ENCODE assay signal across 16 cellular contexts in the genomic region with DNA sequence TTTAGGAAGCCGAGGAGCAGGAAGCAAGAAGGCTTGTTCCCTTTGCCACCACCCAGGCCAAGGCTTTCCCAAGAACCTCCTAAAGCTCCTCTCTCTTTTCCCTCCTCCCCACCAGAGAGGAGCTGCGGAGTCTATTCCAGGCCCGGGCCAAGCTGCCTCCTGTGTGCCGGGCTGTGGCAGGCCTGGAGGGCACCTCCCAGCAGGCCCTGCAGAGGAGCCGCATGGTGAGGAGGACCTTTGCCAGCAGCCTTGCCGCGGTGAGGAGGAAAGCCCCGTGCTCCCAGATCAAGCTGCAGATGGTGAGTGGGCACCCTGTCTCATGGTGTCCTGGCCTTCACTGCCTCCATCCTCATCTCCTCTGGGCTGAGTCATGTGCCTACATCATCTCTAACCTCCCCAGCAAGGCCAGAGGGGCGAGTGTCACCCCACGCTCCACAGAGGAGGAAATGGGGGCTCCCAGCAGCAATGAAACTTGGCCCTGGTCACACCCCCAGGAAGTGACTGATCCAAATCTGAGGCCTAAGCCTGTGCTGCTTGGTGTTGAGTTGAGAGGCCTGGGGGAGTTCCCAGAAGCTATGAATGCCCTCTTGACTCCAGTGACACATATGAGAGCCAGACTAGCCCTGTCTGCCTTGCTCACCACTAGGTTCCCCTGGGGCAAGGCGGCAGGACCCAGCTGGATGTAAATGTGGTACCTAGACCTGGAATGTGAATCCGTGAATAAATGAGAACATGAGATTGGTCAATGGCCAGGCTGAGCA.
DNase-seq lines count a peak whose midpoint lies in the region; ATAC-seq and TF ChIP-seq lines count a peak whose summit lies in the region.
"Had no signal": no experiment of that assay in that cellular context is flagged by ENCODE, and none has a peak within 500 bp of the region (broad histone marks: within the 10 kb centered on the region; RNA-seq: fewer than 3 reads in every experiment).

No MANE protein-coding gene starts in this region.

- H3K4me3 ChIP-seq in neuronal stem cell (ENCODE audit: low read length in 2 of 2) (peak overlapping the region in 1 of 2 donors; percentile 32), transverse colon (no peak overlapping the region), PC-3 (ENCODE audit: low read length) (no peak overlapping the region)
- H3K4me3 ChIP-seq: smooth muscle cell, tibial artery had no signal

- H2AFZ ChIP-seq in neuronal stem cell (ENCODE audit: low read length) (no peak overlapping the region), PC-3 (ENCODE audit: low read length) (no peak overlapping the region)

- H3K4me3 Mint-ChIP-seq in activated CD4-positive, alpha-beta T cell treated with anti-CD3 and anti-CD28 coated beads, Interleukin-2, amount 10 ng/mL, durations not matched to agents 24 days and 14 days = no peak overlapping the region
- no peak overlapping the region for H3K4me3 Mint-ChIP-seq in activated CD8-positive, alpha-beta T cell treated with anti-CD3 and anti-CD28 coated beads, Interleukin-2, amount 10 ng/mL, durations not matched to agents 7 days and 5 days

- no peaks in the 10 kb centered on the region for H3K79me2 ChIP-seq in PC-3 (ENCODE audit: low read length)

- peak; percentile 59 for DNase-seq in activated CD4-positive, alpha-beta T cell treated with anti-CD3 and anti-CD28 coated beads, Interleukin-2, amount 10 ng/mL, durations not matched to agents 24 days and 14 days
- DNase-seq in activated CD4-positive, alpha-beta T cell treated with anti-CD3 and anti-CD28 coated beads for 4 hours = no peak
- peak; percentile 30 for DNase-seq in activated CD8-positive, alpha-beta T cell treated with anti-CD3 and anti-CD28 coated beads, Interleukin-2, amount 10 ng/mL, durations not matched to agents 7 days and 5 days
- no peak for DNase-seq in neuronal stem cell (ENCODE audit: low spot score)
- DNase-seq in transverse colon = no peak
- no peak for DNase-seq in PC-3
- DNase-seq: effector CD4-positive, alpha-beta T cell; mesenchymal stem cell; NCI-H1417 treated with DMSO at 0.1 percent for 48 hours; NCI-H69; occipital lobe; Right ventricle myocardium superior; tibial artery had no signal

- WGBS in neuronal stem cell (ENCODE audit: extremely low coverage in 2 of 2, insufficient read length in 2 of 2, insufficient replicate concordance in 1 of 2), 2 donors = no CpG with 5 or more reads among the region's 12 CpGs
- 73 to 100% methylated on average over 1 to 9 of the region's 12 CpGs for WGBS in transverse colon (ENCODE audit: low coverage in 1 of 2), 2 donors

- no peak overlapping the region for H2BK12ac ChIP-seq in neuronal stem cell (ENCODE audit: low read length)

- peak; percentile 45 for ATAC-seq in GM21717 (IDR thresholded peaks at IDR 0.05; ENCODE audit: unreplicated experiment)
- ATAC-seq in activated CD8-positive, alpha-beta T cell treated with anti-CD3 and anti-CD28 coated beads, Interleukin-2, amount 10 ng/mL, durations not matched to agents 7 days and 5 days = no peak
- ATAC-seq in GM18517 (IDR thresholded peaks at IDR 0.05; ENCODE audit: unreplicated experiment) = no peak
- ATAC-seq in PC-3 = no peak

- H3K9ac ChIP-seq in neuronal stem cell (ENCODE audit: low read depth, low read length, poor library complexity) = no peak overlapping the region
- H3K9ac ChIP-seq in PC-3 (ENCODE audit: low read length) = no peak overlapping the region

- TF ChIP-seq CTCF in transverse colon (IDR thresholded peaks at IDR 0.05) (no peak), PC-3 (conservative IDR thresholded peaks at IDR 0.05; ENCODE audit: low read depth, low read length) (no peak)

- no peaks in the 10 kb centered on the region for H4K20me1 ChIP-seq in PC-3 (ENCODE audit: low read length)

- H3K9me3 Mint-ChIP-seq in activated CD4-positive, alpha-beta T cell treated with anti-CD3 and anti-CD28 coated beads, Interleukin-2, amount 10 ng/mL, durations not matched to agents 24 days and 14 days = no peaks in the 10 kb centered on the region
- no peaks in the 10 kb centered on the region for H3K9me3 Mint-ChIP-seq in activated CD8-positive, alpha-beta T cell treated with anti-CD3 and anti-CD28 coated beads, Interleukin-2, amount 10 ng/mL, durations not matched to agents 7 days and 5 days (ENCODE audit: insufficient read depth)

- H3K4me1 ChIP-seq in neuronal stem cell (ENCODE audit: control insufficient read depth in 2 of 2, insufficient read depth in 1 of 2, low read depth in 1 of 2, low read length in 2 of 2) = peaks cover 0 to 3% of the 10 kb centered on the region in 2 donors
- H3K4me1 ChIP-seq in transverse colon = no peaks in the 10 kb centered on the region
- H3K4me1 ChIP-seq in PC-3 (ENCODE audit: insufficient read depth, low read length) = no peaks in the 10 kb centered on the region
- H3K4me1 ChIP-seq: tibial artery had no signal

- H3K23ac ChIP-seq in neuronal stem cell (ENCODE audit: low read depth, low read length, poor library complexity) = peak overlapping the region; percentile 26

- H2BK5ac ChIP-seq in neuronal stem cell (ENCODE audit: low read length) = no peak overlapping the region

- no peaks in the 10 kb centered on the region for H3K27me3 Mint-ChIP-seq in activated CD4-positive, alpha-beta T cell treated with anti-CD3 and anti-CD28 coated beads, Interleukin-2, amount 10 ng/mL, durations not matched to agents 24 days and 14 days
- no peaks in the 10 kb centered on the region for H3K27me3 Mint-ChIP-seq in activated CD8-positive, alpha-beta T cell treated with anti-CD3 and anti-CD28 coated beads, Interleukin-2, amount 10 ng/mL, durations not matched to agents 7 days and 5 days (ENCODE audit: low read depth)

- H3F3A ChIP-seq in PC-3 (ENCODE audit: low read length, unreplicated experiment) = no peaks in the 10 kb centered on the region

- H2BK15ac ChIP-seq in neuronal stem cell (ENCODE audit: low read length) = no peak overlapping the region

- no TSS peak for BruUV-seq in PC-3 (replicated peaks; lab: Mats Ljungman, UMichigan)

- peak overlapping the region; percentile 28 for H3K14ac ChIP-seq in neuronal stem cell (ENCODE audit: low read length)

- peaks cover 2% of the 10 kb centered on the region for H3K4me1 Mint-ChIP-seq in activated CD4-positive, alpha-beta T cell treated with anti-CD3 and anti-CD28 coated beads, Interleukin-2, amount 10 ng/mL, durations not matched to agents 24 days and 14 days
- H3K4me1 Mint-ChIP-seq in activated CD8-positive, alpha-beta T cell treated with anti-CD3 and anti-CD28 coated beads, Interleukin-2, amount 10 ng/mL, durations not matched to agents 7 days and 5 days (ENCODE audit: low read depth) = peaks cover 5% of the 10 kb centered on the region

- H3K27me3 ChIP-seq in neuronal stem cell (ENCODE audit: control insufficient read depth in 3 of 3, insufficient read depth in 3 of 3, low read depth in 1 of 3, low read length in 3 of 3) (peaks cover 0 to 5% (median 0%) of the 10 kb centered on the region in 3 experiments), transverse colon (no peaks in the 10 kb centered on the region), PC-3 (ENCODE audit: low read length) (no peaks in the 10 kb centered on the region)
- H3K27me3 ChIP-seq: tibial artery had no signal

- H2BK120ac ChIP-seq in neuronal stem cell (ENCODE audit: low read depth, low read length) = no peak overlapping the region

- H4K91ac ChIP-seq in neuronal stem cell (ENCODE audit: low read depth, low read length, poor library complexity) = no peak overlapping the region

- no peak overlapping the region for H2AK5ac ChIP-seq in neuronal stem cell (ENCODE audit: low read depth, low read length)

- H3K27ac ChIP-seq in neuronal stem cell (replicated peaks; ENCODE audit: low read length) (no peak overlapping the region), transverse colon (no peak overlapping the region), PC-3 (ENCODE audit: low read length) (no peak overlapping the region)
- H3K27ac ChIP-seq: tibial artery had no signal

- H3K18ac ChIP-seq in neuronal stem cell (ENCODE audit: low read length) = no peak overlapping the region

- no peak overlapping the region for H3K4ac ChIP-seq in neuronal stem cell (ENCODE audit: low read length)

- H4K8ac ChIP-seq in neuronal stem cell (ENCODE audit: low read depth, low read length) = no peak overlapping the region

- H3K9me3 ChIP-seq in neuronal stem cell (replicated peaks in 1 of 2; ENCODE audit: control insufficient read depth in 2 of 2, insufficient read depth in 1 of 2, low read depth in 1 of 2, low read length in 2 of 2) (no peaks in the 10 kb centered on the region), transverse colon (no peaks in the 10 kb centered on the region), PC-3 (ENCODE audit: low read length) (no peaks in the 10 kb centered on the region)
- H3K9me3 ChIP-seq: tibial artery had no signal

- H3K4me2 ChIP-seq in neuronal stem cell (ENCODE audit: insufficient read depth, low read length, poor library complexity, severe bottlenecking) (no peak overlapping the region), PC-3 (ENCODE audit: low read length) (no peak overlapping the region)
- H3K4me2 ChIP-seq: smooth muscle cell had no signal

- intact Hi-C loops in activated CD4-positive, alpha-beta T cell treated with anti-CD3 and anti-CD28 coated beads, Interleukin-2, amount 10 ng/mL, durations not matched to agents 24 days and 14 days (cut with micrococcal nuclease) = no loop called here
- intact Hi-C loops in transverse colon (cut with DNase I; ENCODE audit: low total_unique reads) (no loop called here), PC-3 (cut with micrococcal nuclease) (no loop called here)

- no peaks in the 10 kb centered on the region for H3K36me3 ChIP-seq in neuronal stem cell (replicated peaks in 1 of 2; ENCODE audit: control insufficient read depth in 2 of 2, insufficient read depth in 2 of 2, low read length in 2 of 2)
- no peaks in the 10 kb centered on the region for H3K36me3 ChIP-seq in transverse colon
- H3K36me3 ChIP-seq in PC-3 (ENCODE audit: low read depth, low read length) = no peaks in the 10 kb centered on the region
- H3K36me3 ChIP-seq: tibial artery had no signal

- in situ Hi-C loops in transverse colon (cut with MboI; ENCODE audit: low pct_ligation_motif_present in 1 of 4, low pct_unique_long_range_greater_than_20kb in 1 of 4, low sequenced_read_pairs in 3 of 4) = no loop called here

- POLR2A ChIA-PET in activated CD8-positive, alpha-beta T cell treated with anti-CD3 and anti-CD28 coated beads, Interleukin-2, amount 10 ng/mL, durations not matched to agents 7 days and 5 days (lab: Charles Lee) = no interaction called here
- POLR2A ChIA-PET in PC-3 (lab: Charles Lee; ENCODE audit: unreplicated experiment) = no interaction called here

- no peaks in the 10 kb centered on the region for H3K9me2 ChIP-seq in PC-3 (replicated peaks; ENCODE audit: low read length)

- no peaks in the 10 kb centered on the region for H3K79me1 ChIP-seq in neuronal stem cell (ENCODE audit: low read depth, low read length)

- H3K36me3 Mint-ChIP-seq in activated CD4-positive, alpha-beta T cell treated with anti-CD3 and anti-CD28 coated beads, Interleukin-2, amount 10 ng/mL, durations not matched to agents 24 days and 14 days (ENCODE audit: low read depth) = no peaks in the 10 kb centered on the region
- no peaks in the 10 kb centered on the region for H3K36me3 Mint-ChIP-seq in activated CD8-positive, alpha-beta T cell treated with anti-CD3 and anti-CD28 coated beads, Interleukin-2, amount 10 ng/mL, durations not matched to agents 7 days and 5 days (ENCODE audit: low read depth)

- CTCF ChIA-PET in activated CD8-positive, alpha-beta T cell treated with anti-CD3 and anti-CD28 coated beads, Interleukin-2, amount 10 ng/mL, durations not matched to agents 7 days and 5 days (lab: Charles Lee) = no interaction called here
- CTCF ChIA-PET in PC-3 (lab: Charles Lee) = no interaction called here

- TF ChIP-seq EP300 in transverse colon (IDR thresholded peaks at IDR 0.05; ENCODE audit: low read depth) = no peak

- no peak for TF ChIP-seq POLR2A in transverse colon (IDR thresholded peaks at IDR 0.05)

- H3K27ac Mint-ChIP-seq in activated CD4-positive, alpha-beta T cell treated with anti-CD3 and anti-CD28 coated beads, Interleukin-2, amount 10 ng/mL, durations not matched to agents 24 days and 14 days = no peak overlapping the region
- peak overlapping the region; percentile 48 for H3K27ac Mint-ChIP-seq in activated CD8-positive, alpha-beta T cell treated with anti-CD3 and anti-CD28 coated beads, Interleukin-2, amount 10 ng/mL, durations not matched to agents 7 days and 5 days

Comparison
In these comparisons a context has a peak if more than half of its experiments do, and no peak if none do; other contexts are left out.
1. DNase-seq: peak in activated CD4-positive, alpha-beta T cell treated with anti-CD3 and anti-CD28 coated beads, Interleukin-2, amount 10 ng/mL, durations not matched to agents 24 days and 14 days (single experiment) and activated CD8-positive, alpha-beta T cell treated with anti-CD3 and anti-CD28 coated beads, Interleukin-2, amount 10 ng/mL, durations not matched to agents 7 days and 5 days (single experiment); none in activated CD4-positive, alpha-beta T cell treated with anti-CD3 and anti-CD28 coated beads for 4 hours (0 of 2), neuronal stem cell (single experiment), transverse colon (single experiment) and PC-3 (single experiment).